8 cellular contexts compared by ENCODE assay signal in genomic region chr12:48119834-48120195, GRCh38. TPM values are rescaled to one million over a fixed set of nuclear protein-coding genes. Genes with fewer than 3 reads are reported as not detected.
DNase-seq lines count a peak whose midpoint lies in the region; ATAC-seq and TF ChIP-seq lines count a peak whose summit lies in the region.

No MANE protein-coding gene starts in this region.

- peak in 1 of 2 donors; percentile 34 for DNase-seq in cardiac muscle cell (ENCODE audit: low read depth in 1 of 2, low spot score in 1 of 2)
- no peak for DNase-seq in Right ventricle myocardium inferior (ENCODE audit: missing footprints)
- DNase-seq in ascending aorta (ENCODE audit: low spot score in 2 of 2): no peak
- no peak for DNase-seq in lower leg skin (ENCODE audit: low spot score in 2 of 2)
- no peak for DNase-seq in upper lobe of left lung
- no peak for DNase-seq in activated CD8-positive, alpha-beta memory T cell treated with anti-CD3 and anti-CD28 coated beads for 24 hours
- DNase-seq in SW 1271 (lab: John Stamatoyannopoulos, UW): no peak
- DNase-seq in GF-D8 (lab: John Stamatoyannopoulos, UW): no peak

- TF ChIP-seq POLR2A in lower leg skin (IDR thresholded peaks at IDR 0.05) (no peak), upper lobe of left lung (IDR thresholded peaks at IDR 0.05) (no peak)

- H3K27ac ChIP-seq in cardiac muscle cell: peak overlapping the region; percentile 94
- peak overlapping the region; percentile 9 to 63 for H3K27ac ChIP-seq in ascending aorta
- H3K27ac ChIP-seq in upper lobe of left lung: peak overlapping the region in 3 of 4 donors; percentile 15 to 58 (median 28)

- no peak for ATAC-seq in Right ventricle myocardium inferior
- ATAC-seq in upper lobe of left lung (ENCODE audit: low FRiP score in 2 of 2): peak in 1 of 2 donors; percentile 10

- H3K27me3 ChIP-seq in cardiac muscle cell (no peaks in the 10 kb centered on the region), ascending aorta (no peaks in the 10 kb centered on the region), upper lobe of left lung (no peaks in the 10 kb centered on the region)

- H3K9me3 ChIP-seq in cardiac muscle cell (ENCODE audit: low read depth): no peaks in the 10 kb centered on the region
- no peaks in the 10 kb centered on the region for H3K9me3 ChIP-seq in ascending aorta
- no peaks in the 10 kb centered on the region for H3K9me3 ChIP-seq in upper lobe of left lung

- WGBS in lower leg skin, 2 donors: 10 to 16% methylated on average over 5 of the region's 5 CpGs
- WGBS in upper lobe of left lung, 2 donors: 17 to 21% methylated on average over 5 of the region's 5 CpGs

- H3K4me3 ChIP-seq in cardiac muscle cell (peak overlapping the region; percentile 81), ascending aorta (peak overlapping the region; percentile 63 to 79), lower leg skin (ENCODE audit: low read depth, poor library complexity, severe bottlenecking) (peak overlapping the region; percentile 61), upper lobe of left lung (peak overlapping the region; percentile 34 to 70 (median 64))

- H3K36me3 ChIP-seq in cardiac muscle cell: peaks cover 5% of the 10 kb centered on the region
- peaks cover 4 to 17% of the 10 kb centered on the region in 2 donors for H3K36me3 ChIP-seq in ascending aorta
- peaks cover 0 to 20% (median 3%) of the 10 kb centered on the region in 4 donors for H3K36me3 ChIP-seq in upper lobe of left lung

- intact Hi-C loops in Right ventricle myocardium inferior (cut with DNase I): loop anchor here (2.0 kb wide), 1 partner anchor 37 kb away; the partner anchor contains the start of gene ASB8
- intact Hi-C loops in ascending aorta (cut with DNase I): loop anchor here (1.0 kb wide), 1 partner anchor 14 kb away; the partner anchor contains the start of gene SENP1
- intact Hi-C loops in lower leg skin (cut with DNase I; ENCODE audit: low total_unique reads): no loop called here

- no peak for TF ChIP-seq EP300 in upper lobe of left lung (IDR thresholded peaks at IDR 0.05)

- H3K4me1 ChIP-seq in cardiac muscle cell (ENCODE audit: low read depth) (peaks cover 29% of the 10 kb centered on the region), ascending aorta (peaks cover 2 to 5% of the 10 kb centered on the region in 2 donors), upper lobe of left lung (peaks cover 6 to 22% (median 11%) of the 10 kb centered on the region in 4 donors)

- TF ChIP-seq CTCF in cardiac muscle cell (IDR thresholded peaks at IDR 0.05; ENCODE audit: low read depth, low read length) (no peak), ascending aorta (IDR thresholded peaks at IDR 0.05) (no peak), lower leg skin (IDR thresholded peaks at IDR 0.05) (no peak), upper lobe of left lung (IDR thresholded peaks at IDR 0.05) (no peak)

RNA-seq across cellular contexts. Expression of gene PFKM, which starts 0.7 kb away (rescaled TPM):
- total RNA-seq in cardiac muscle cell: 118 and 152 TPM in 2 replicates
- polyA plus RNA-seq in cardiac muscle cell: 148 and 163 TPM in 2 replicates
- total RNA-seq in Right ventricle myocardium inferior: 637 TPM
- total RNA-seq in ascending aorta: 19.6 TPM
- total RNA-seq in lower leg skin: 10 to 100 TPM; 15.1 to 28.1 (median 26.0) TPM
- total RNA-seq in upper lobe of left lung: 10 to 100 TPM; 21.4 to 52.4 (median 36.3) TPM

RNA-seq across cellular contexts. Expression of gene SENP1, which starts 13.9 kb away (rescaled TPM):
- total RNA-seq in cardiac muscle cell: 13.2 and 20.4 TPM in 2 replicates
- polyA plus RNA-seq in cardiac muscle cell: 16.7 and 17.1 TPM in 2 replicates
- 7.7 TPM for total RNA-seq in Right ventricle myocardium inferior
- total RNA-seq in ascending aorta: 11.3 TPM
- 10 to 100 TPM; 14.3 to 19.4 (median 17.3) TPM for total RNA-seq in lower leg skin
- total RNA-seq in upper lobe of left lung: 10 to 100 TPM in 4 of 6 donors, 1 to 10 TPM in 2; 6.3 to 27.3 (median 13.5) TPM

RNA-seq across cellular contexts. Expression of gene ASB8, which starts 37.5 kb away (rescaled TPM):
- total RNA-seq in cardiac muscle cell (41.2 and 47.9 TPM in 2 replicates), Right ventricle myocardium inferior (80.7 TPM), ascending aorta (23.7 TPM), lower leg skin (10 to 100 TPM; 26.5 to 31.0 (median 27.9) TPM), upper lobe of left lung (10 to 100 TPM; 17.8 to 36.5 (median 30.6) TPM)
- polyA plus RNA-seq in cardiac muscle cell: 53.0 and 62.0 TPM in 2 replicates

Comparison
In these comparisons a context has a peak if more than half of its experiments do, and no peak if none do; other contexts are left out.
1. H3K27ac ChIP-seq: peak in every context shown above with its lines; median percentile 94 in cardiac muscle cell; 36 in ascending aorta; 28 in upper lobe of left lung.